In the genomic region with DNA sequence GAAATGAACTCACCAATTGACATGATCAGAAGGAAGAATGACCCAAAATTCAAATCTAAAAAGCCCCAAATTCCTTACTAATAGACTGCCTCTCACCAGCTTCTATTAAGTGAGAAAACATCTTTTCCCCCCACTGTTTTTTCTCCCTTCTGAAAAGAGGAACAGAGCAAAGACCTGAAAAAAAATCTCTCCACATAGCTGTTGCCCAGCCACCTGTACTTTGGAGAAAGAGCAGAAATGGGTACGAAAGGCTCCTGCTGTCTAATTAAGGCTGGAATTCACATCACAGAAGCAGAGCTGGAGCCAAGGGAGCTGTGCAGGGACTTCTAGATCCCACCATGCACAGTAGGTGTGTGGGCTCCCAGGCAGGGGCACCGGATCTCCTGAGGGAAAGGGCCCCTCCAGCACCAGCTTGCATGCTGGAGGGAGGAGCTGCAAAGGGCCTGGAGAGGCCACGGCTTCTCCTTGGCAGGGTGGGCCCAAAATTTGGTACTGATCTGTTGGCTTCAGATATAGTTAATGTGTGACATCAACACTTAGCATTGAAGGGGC, we compare ENCODE assay signal across 17 cellular contexts.
DNase-seq lines count a peak whose midpoint lies in the region; ATAC-seq and TF ChIP-seq lines count a peak whose summit lies in the region.
"Had no signal": no experiment of that assay in that cellular context is flagged by ENCODE, and none has a peak within 500 bp of the region (broad histone marks: within the 10 kb centered on the region; RNA-seq: fewer than 3 reads in every experiment).

No MANE protein-coding gene starts in this region.

- H3K27me3 ChIP-seq in Karpas-422 (ENCODE audit: low read length) (no peaks in the 10 kb centered on the region), neuronal stem cell (ENCODE audit: control insufficient read depth in 3 of 3, insufficient read depth in 3 of 3, low read depth in 1 of 3, low read length in 3 of 3) (peaks cover 0 to 2% (median 0%) of the 10 kb centered on the region in 3 experiments), ovary (no peaks in the 10 kb centered on the region)
- H3K27me3 ChIP-seq: upper lobe of left lung had no signal

- no peak for TF ChIP-seq CTCF in ovary (IDR thresholded peaks at IDR 0.05)

- H3K79me1 ChIP-seq in neuronal stem cell (ENCODE audit: low read depth, low read length) = no peaks in the 10 kb centered on the region

- H3K23ac ChIP-seq in neuronal stem cell (ENCODE audit: low read depth, low read length, poor library complexity) = no peak overlapping the region

- no CpG with 5 or more reads among the region's 3 CpGs for WGBS in neuronal stem cell (ENCODE audit: extremely low coverage in 2 of 2, insufficient read length in 2 of 2, insufficient replicate concordance in 1 of 2), 2 donors
- WGBS in ovary, 3 donors = 72 to 79% (median 75%) methylated on average over 3 of the region's 3 CpGs

- no peak overlapping the region for H3K4me3 ChIP-seq in Karpas-422 (ENCODE audit: low read length)
- H3K4me3 ChIP-seq in neuronal stem cell (ENCODE audit: low read length in 2 of 2) = no peak overlapping the region
- H3K4me3 ChIP-seq in ovary = no peak overlapping the region
- H3K4me3 ChIP-seq: coronary artery, esophagus squamous epithelium, upper lobe of left lung had no signal

- no peak overlapping the region for H2BK5ac ChIP-seq in neuronal stem cell (ENCODE audit: low read length)

- no peak overlapping the region for H3K14ac ChIP-seq in neuronal stem cell (ENCODE audit: low read length)

- intact Hi-C loops in ovary (cut with DNase I) = no loop called here

- H3K4ac ChIP-seq in neuronal stem cell (ENCODE audit: low read length) = no peak overlapping the region

- no peak overlapping the region for H2BK120ac ChIP-seq in neuronal stem cell (ENCODE audit: low read depth, low read length)

- H3K4me2 ChIP-seq in Karpas-422 (ENCODE audit: low read depth, low read length, poor library complexity, severe bottlenecking) (no peak overlapping the region), neuronal stem cell (ENCODE audit: insufficient read depth, low read length, poor library complexity, severe bottlenecking) (no peak overlapping the region)

- no peak for TF ChIP-seq POLR2A in ovary (IDR thresholded peaks at IDR 0.05)

- H3K27ac ChIP-seq in Karpas-422 (ENCODE audit: low read length) (no peak overlapping the region), neuronal stem cell (replicated peaks; ENCODE audit: low read length) (no peak overlapping the region), ovary (no peak overlapping the region)
- H3K27ac ChIP-seq: coronary artery, upper lobe of left lung had no signal

- H3K18ac ChIP-seq in neuronal stem cell (ENCODE audit: low read length) = peak overlapping the region; percentile 7

- no peak overlapping the region for H4K8ac ChIP-seq in neuronal stem cell (ENCODE audit: low read depth, low read length)

- no peak overlapping the region for H3K9ac ChIP-seq in Karpas-422 (ENCODE audit: low read length)
- H3K9ac ChIP-seq in neuronal stem cell (ENCODE audit: low read depth, low read length, poor library complexity) = no peak overlapping the region

- no peaks in the 10 kb centered on the region for H3K79me2 ChIP-seq in Karpas-422 (ENCODE audit: low read length)

- no peaks in the 10 kb centered on the region for H3K9me3 ChIP-seq in Karpas-422 (ENCODE audit: low read length)
- no peaks in the 10 kb centered on the region for H3K9me3 ChIP-seq in neuronal stem cell (replicated peaks in 1 of 2; ENCODE audit: control insufficient read depth in 2 of 2, insufficient read depth in 1 of 2, low read depth in 1 of 2, low read length in 2 of 2)
- H3K9me3 ChIP-seq in ovary = no peaks in the 10 kb centered on the region
- H3K9me3 ChIP-seq: Caco-2 had no signal

- TF ChIP-seq EP300 in ovary (IDR thresholded peaks at IDR 0.05) = no peak

- H3K9me2 ChIP-seq in Karpas-422 (replicated peaks; ENCODE audit: insufficient read depth, low read length) = no peaks in the 10 kb centered on the region

- H2BK12ac ChIP-seq in neuronal stem cell (ENCODE audit: low read length) = no peak overlapping the region

- DNase-seq in NOMO-1 treated with DMSO at 0.1 percent for 48 hours (lab: John Stamatoyannopoulos, UW; ENCODE audit: unreplicated experiment) (peak; percentile 9), NOMO-1 treated with dmso at 0.1 percent for 144 hours (lab: John Stamatoyannopoulos, UW; ENCODE audit: unreplicated experiment) (no peak), Karpas-422 (peak; percentile 38), neuronal stem cell (ENCODE audit: low spot score) (no peak), ovary (no peak), GDM1 (lab: John Stamatoyannopoulos, UW) (no peak)
- no peak for DNase-seq in activated CD8-positive, alpha-beta memory T cell treated with anti-CD3 and anti-CD28 coated beads for 24 hours
- DNase-seq: 8988T; activated CD8-positive, alpha-beta memory T cell treated with anti-CD3 and anti-CD28 coated beads, Interleukin-2, amount 50 U/mL, for 4 hours; Caco-2; esophagus squamous epithelium; mammary epithelial cell; NCI-H526; stimulated activated CD4-positive, alpha-beta T cell treated with anti-CD3 and anti-CD28 coated beads, Interleukin-12 subunit alpha, Interleukin-12 subunit beta, amount 100 ng/mL, for 4 hours had no signal

- H3K36me3 ChIP-seq in Karpas-422 (ENCODE audit: insufficient read depth, low read length) (no peaks in the 10 kb centered on the region), neuronal stem cell (replicated peaks in 1 of 2; ENCODE audit: control insufficient read depth in 2 of 2, insufficient read depth in 2 of 2, low read length in 2 of 2) (no peaks in the 10 kb centered on the region), ovary (no peaks in the 10 kb centered on the region)
- H3K36me3 ChIP-seq: esophagus squamous epithelium, upper lobe of left lung had no signal

- ATAC-seq in HG02588 (IDR thresholded peaks at IDR 0.05; ENCODE audit: unreplicated experiment) = peak; percentile 25

- H2BK15ac ChIP-seq in neuronal stem cell (ENCODE audit: low read length) = no peak overlapping the region

- H4K20me1 ChIP-seq in Karpas-422 (ENCODE audit: insufficient read depth, low read depth, low read length) = no peaks in the 10 kb centered on the region

- H3K4me1 ChIP-seq in Karpas-422 (ENCODE audit: low read length) (peaks cover 26% of the 10 kb centered on the region), neuronal stem cell (ENCODE audit: control insufficient read depth in 2 of 2, insufficient read depth in 1 of 2, low read depth in 1 of 2, low read length in 2 of 2) (peaks cover 7 to 12% of the 10 kb centered on the region in 2 donors), ovary (ENCODE audit: insufficient read depth) (no peaks in the 10 kb centered on the region)
- H3K4me1 ChIP-seq: Caco-2 had no signal

- H2AK5ac ChIP-seq in neuronal stem cell (ENCODE audit: low read depth, low read length) = no peak overlapping the region

- no peak overlapping the region for H4K91ac ChIP-seq in neuronal stem cell (ENCODE audit: low read depth, low read length, poor library complexity)

- H2AFZ ChIP-seq in Karpas-422 (ENCODE audit: low read length) (no peak overlapping the region), neuronal stem cell (ENCODE audit: low read length) (no peak overlapping the region)

Comparison
In these comparisons a context has a peak if more than half of its experiments do, and no peak if none do; other contexts are left out.
1. DNase-seq: peak in NOMO-1 treated with DMSO at 0.1 percent for 48 hours (single experiment) and Karpas-422 (single experiment); none in NOMO-1 treated with dmso at 0.1 percent for 144 hours (single experiment), neuronal stem cell (single experiment), activated CD8-positive, alpha-beta memory T cell treated with anti-CD3 and anti-CD28 coated beads for 24 hours (single experiment), ovary (0 of 5) and GDM1 (single experiment).